ENCODE assay signal across 19 cellular contexts in genomic region chr10:3698312-3698711, GRCh38.
"Had no signal": no experiment of that assay in that cellular context is flagged by ENCODE, and none has a peak within 500 bp of the region (broad histone marks: within the 10 kb centered on the region; RNA-seq: fewer than 3 reads in every experiment).

No MANE protein-coding gene starts in this region.

- H3K9me3 ChIP-seq: esophagus squamous epithelium, gastrocnemius medialis, heart right ventricle, left lung, lower lobe of right lung had no signal

- H3K27me3 ChIP-seq: dorsolateral prefrontal cortex, esophagus squamous epithelium, gastrocnemius medialis, heart right ventricle, left lung had no signal

- ATAC-seq: gastrocnemius medialis; heart right ventricle; left cardiac atrium; left lung; left ventricle myocardium superior; lower lobe of right lung; naive thymus-derived CD4-positive, alpha-beta T cell had no signal

- H3K4me3 ChIP-seq: coronary artery, dorsolateral prefrontal cortex, esophagus squamous epithelium, gastrocnemius medialis, heart right ventricle, left lung, lower lobe of right lung had no signal

- H3K36me3 ChIP-seq: esophagus squamous epithelium, gastrocnemius medialis, heart right ventricle, left lung, lower lobe of right lung had no signal

- H3K4me1 ChIP-seq: esophagus squamous epithelium, gastrocnemius medialis, heart right ventricle, left lung, lower lobe of right lung had no signal

- DNase-seq: dermis blood vessel endothelial cell; dorsolateral prefrontal cortex; effector CD4-positive, alpha-beta T cell; effector memory CD4-positive, alpha-beta T cell; esophagus squamous epithelium; foreskin fibroblast; foreskin melanocyte; gastrocnemius medialis; glutamatergic neuron; heart right ventricle; hippocampal formation; left cardiac atrium; left lung; left ventricle myocardium superior; lower lobe of right lung; mesenchymal stem cell; midbrain; naive thymus-derived CD4-positive, alpha-beta T cell had no signal

- H3K27ac ChIP-seq: coronary artery, dorsolateral prefrontal cortex, esophagus squamous epithelium, gastrocnemius medialis, heart right ventricle, left lung, lower lobe of right lung had no signal
